Comparison of ENCODE assay signal across 1 cellular context in the genomic region with DNA sequence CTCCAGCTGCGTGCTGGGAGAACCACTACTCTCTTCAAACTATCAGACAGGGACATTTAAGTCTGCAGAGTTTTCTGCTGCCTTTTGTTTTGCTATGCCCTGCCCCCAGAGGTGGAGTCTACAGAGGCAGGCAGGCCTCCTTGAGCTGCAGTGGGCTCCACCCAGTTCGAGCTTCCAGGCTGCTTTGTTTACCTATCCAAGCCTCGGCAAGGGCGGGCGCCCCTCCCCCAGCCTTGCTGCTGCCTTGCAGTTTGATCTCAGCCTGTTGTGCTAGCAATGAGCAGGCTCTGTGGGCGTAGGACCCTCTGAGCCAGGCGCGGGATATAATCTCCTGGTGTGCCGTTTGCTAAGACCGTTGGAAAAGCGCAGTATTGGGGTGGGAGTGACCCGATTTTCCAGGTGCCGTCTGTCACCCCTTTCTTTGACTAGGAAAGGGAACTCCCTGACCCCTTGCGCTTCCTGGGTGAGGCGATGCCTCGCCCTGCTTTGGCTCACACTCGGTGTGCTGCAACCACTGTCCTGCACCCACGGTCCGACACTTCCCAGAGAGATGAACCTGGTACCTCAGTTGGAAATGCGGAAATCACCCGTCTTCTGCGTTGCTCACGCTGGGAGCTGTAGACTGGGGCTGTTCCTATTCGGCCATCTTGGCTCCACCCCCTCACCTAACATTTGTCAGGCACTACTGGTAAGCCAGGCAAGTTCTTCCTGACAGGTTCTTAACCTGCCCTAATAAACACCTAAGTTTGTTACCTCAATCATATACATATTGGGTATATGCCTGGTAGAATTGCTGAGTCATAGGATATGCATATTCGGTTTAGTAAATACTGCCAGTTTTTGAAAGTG.
A peak's percentile ranks its signal among the peaks of the same experiment; 100 is the strongest.
TF ChIP-seq lines count a peak whose summit lies in the region.

No MANE protein-coding gene starts in this region.

TF ChIP-seq in IMR-90, 13 proteins besides CTCF, POLR2A, EP300 and RAD21:
- peak; percentile 94 for TF ChIP-seq NFE2L2 (IDR thresholded peaks at IDR 0.05; ENCODE audit: low read depth, low read length)
- peak; percentile 91 for TF ChIP-seq MAFK (IDR thresholded peaks at IDR 0.05; ENCODE audit: low read depth, low read length)
TF ChIP-seq in IMR-90: peak in this region for 2; not testable (repeated sequence) for 11.
